ENCODE assay signal across 1 cellular context in genomic region chr4:182897601-182898478, GRCh38.
A peak's percentile ranks its signal among the peaks of the same experiment; 100 is the strongest.
TF ChIP-seq lines count a peak whose summit lies in the region.

No MANE protein-coding gene starts in this region.

TF ChIP-seq in HepG2, 621 proteins besides CTCF, POLR2A, EP300 and RAD21 (continued from another document and continues in another):
- TF ChIP-seq NCOA5 (CRISPR knock-in tag; IDR thresholded peaks at IDR 0.05) (no peak), RXRB (CRISPR knock-in tag; IDR thresholded peaks at IDR 0.05; ENCODE audit: borderline replicate concordance) (peak; percentile 90), ZBTB7A (CRISPR knock-in tag; IDR thresholded peaks at IDR 0.05) (no peak), CERS6 (CRISPR knock-in tag; IDR thresholded peaks at IDR 0.05) (no peak), SRSF4 (IDR thresholded peaks at IDR 0.05; ENCODE audit: low read depth, low read length, poor library complexity, severe bottlenecking) (no peak), ARID2 (CRISPR knock-in tag; IDR thresholded peaks at IDR 0.05; ENCODE audit: borderline replicate concordance) (peak; percentile 85; the same call in 1 of the 2 replicates), NCOR1 (IDR thresholded peaks at IDR 0.05; ENCODE audit: borderline replicate concordance, low read length) (peak; percentile 91; the same call in 1 of the 2 replicates), ZFP1 (CRISPR knock-in tag; IDR thresholded peaks at IDR 0.05) (no peak; the same call in 1 of the 2 replicates), CREB3 (CRISPR knock-in tag; IDR thresholded peaks at IDR 0.05) (no peak), SOX5 (CRISPR knock-in tag; IDR thresholded peaks at IDR 0.05; ENCODE audit: borderline replicate concordance) (peak; percentile 97), NPAS2 (CRISPR knock-in tag; IDR thresholded peaks at IDR 0.05; ENCODE audit: borderline replicate concordance) (no peak), NFYC (CRISPR knock-in tag; IDR thresholded peaks at IDR 0.05) (no peak), NFIB (CRISPR knock-in tag; IDR thresholded peaks at IDR 0.05; ENCODE audit: borderline replicate concordance) (no peak), HOXA3 (CRISPR knock-in tag; IDR thresholded peaks at IDR 0.05) (peak; percentile 88; the same call in 1 of the 2 replicates), FLYWCH1 (CRISPR knock-in tag; IDR thresholded peaks at IDR 0.05) (no peak; the same call in 1 of the 2 replicates), U2AF2 (IDR thresholded peaks at IDR 0.05; ENCODE audit: low read depth, low read length) (no peak), NRL (CRISPR knock-in tag; IDR thresholded peaks at IDR 0.05; ENCODE audit: borderline replicate concordance) (peak; percentile 77; the same call in 1 of the 2 replicates), MAZ (IDR thresholded peaks at IDR 0.05; ENCODE audit: borderline replicate concordance, low read depth, low read length) (no peak), MAZ (CRISPR knock-in tag; IDR thresholded peaks at IDR 0.05; ENCODE audit: low read depth) (peak; percentile 72; the same call in 1 of the 2 replicates), TFAP4 (IDR thresholded peaks at IDR 0.05; ENCODE audit: borderline replicate concordance, low read depth) (peak; percentile 58; the same call in 1 of the 2 replicates), BHLHE40 (IDR thresholded peaks at IDR 0.05; ENCODE audit: low read length) (peak; percentile 94), FOXP1 (IDR thresholded peaks at IDR 0.05) (no peak), FOXP1 (CRISPR knock-in tag; IDR thresholded peaks at IDR 0.05) (peak; percentile 78), ONECUT2 (CRISPR knock-in tag; IDR thresholded peaks at IDR 0.05) (no peak), SATB2 (CRISPR knock-in tag; IDR thresholded peaks at IDR 0.05) (no peak), DNMT3B (CRISPR knock-in tag; conservative IDR thresholded peaks at IDR 0.05) (peak; percentile 91; the same call in 1 of the 2 replicates), ZFP36L2 (CRISPR knock-in tag; IDR thresholded peaks at IDR 0.05) (0 out of 2 replicates have a peak, but pooled peaks have one; percentile 24), ZBTB2 (CRISPR knock-in tag; IDR thresholded peaks at IDR 0.05; ENCODE audit: low read depth) (peak; percentile 74; the same call in 1 of the 2 replicates), ZNF281 (CRISPR knock-in tag; IDR thresholded peaks at IDR 0.05; ENCODE audit: borderline replicate concordance) (peak; percentile 72; the same call in 1 of the 2 replicates), ZNF567 (CRISPR knock-in tag; IDR thresholded peaks at IDR 0.05; ENCODE audit: borderline replicate concordance) (no peak), ZNF468 (CRISPR knock-in tag; IDR thresholded peaks at IDR 0.05) (no peak), BRD4 (CRISPR knock-in tag; IDR thresholded peaks at IDR 0.05) (peak; percentile 93), SMAD1 (CRISPR knock-in tag; IDR thresholded peaks at IDR 0.05; ENCODE audit: borderline replicate concordance, low read depth) (no peak), ZNF543 (CRISPR knock-in tag; IDR thresholded peaks at IDR 0.05) (peak; percentile 80), ZNF274 (CRISPR knock-in tag; IDR thresholded peaks at IDR 0.05) (peak; percentile 72), HES4 (CRISPR knock-in tag; IDR thresholded peaks at IDR 0.05; ENCODE audit: borderline replicate concordance) (peak; percentile 83; the same call in 1 of the 2 replicates), REXO4 (CRISPR knock-in tag; IDR thresholded peaks at IDR 0.05; ENCODE audit: borderline replicate concordance) (no peak), ZMAT3 (CRISPR knock-in tag; conservative IDR thresholded peaks at IDR 0.05) (peak; percentile 92), TBX2 (CRISPR knock-in tag; IDR thresholded peaks at IDR 0.05; ENCODE audit: borderline replicate concordance) (peak; percentile 98), ELF1 (CRISPR knock-in tag; IDR thresholded peaks at IDR 0.05) (peak; percentile 61), GZF1 (CRISPR knock-in tag; IDR thresholded peaks at IDR 0.05) (no peak), RCOR2 (CRISPR knock-in tag; IDR thresholded peaks at IDR 0.05) (peak; percentile 96), REST (IDR thresholded peaks at IDR 0.05; ENCODE audit: borderline replicate concordance in 1 of 2, low read depth in 1 of 2, low read length in 2 of 2) (peak in 1 of 2 experiments; percentile 28; a peak in 1 of 4 replicates)
- TF ChIP-seq, protein P1, sequence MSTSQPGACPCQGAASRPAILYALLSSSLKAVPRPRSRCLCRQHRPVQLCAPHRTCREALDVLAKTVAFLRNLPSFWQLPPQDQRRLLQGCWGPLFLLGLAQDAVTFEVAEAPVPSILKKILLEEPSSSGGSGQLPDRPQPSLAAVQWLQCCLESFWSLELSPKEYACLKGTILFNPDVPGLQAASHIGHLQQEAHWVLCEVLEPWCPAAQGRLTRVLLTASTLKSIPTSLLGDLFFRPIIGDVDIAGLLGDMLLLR (CRISPR knock-in tag; IDR thresholded peaks at IDR 0.05): 0 out of 2 replicates have a peak, but pooled peaks have one; percentile 69
- TF ChIP-seq, protein P2, sequence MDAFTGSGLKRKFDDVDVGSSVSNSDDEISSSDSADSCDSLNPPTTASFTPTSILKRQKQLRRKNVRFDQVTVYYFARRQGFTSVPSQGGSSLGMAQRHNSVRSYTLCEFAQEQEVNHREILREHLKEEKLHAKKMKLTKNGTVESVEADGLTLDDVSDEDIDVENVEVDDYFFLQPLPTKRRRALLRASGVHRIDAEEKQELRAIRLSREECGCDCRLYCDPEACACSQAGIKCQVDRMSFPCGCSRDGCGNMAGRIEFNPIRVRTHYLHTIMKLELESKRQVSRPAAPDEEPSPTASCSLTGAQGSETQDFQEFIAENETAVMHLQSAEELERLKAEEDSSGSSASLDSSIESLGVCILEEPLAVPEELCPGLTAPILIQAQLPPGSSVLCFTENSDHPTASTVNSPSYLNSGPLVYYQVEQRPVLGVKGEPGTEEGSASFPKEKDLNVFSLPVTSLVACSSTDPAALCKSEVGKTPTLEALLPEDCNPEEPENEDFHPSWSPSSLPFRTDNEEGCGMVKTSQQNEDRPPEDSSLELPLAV (CRISPR knock-in tag; conservative IDR thresholded peaks at IDR 0.05; ENCODE audit: low read depth): no peak
- TF ChIP-seq, protein P3, sequence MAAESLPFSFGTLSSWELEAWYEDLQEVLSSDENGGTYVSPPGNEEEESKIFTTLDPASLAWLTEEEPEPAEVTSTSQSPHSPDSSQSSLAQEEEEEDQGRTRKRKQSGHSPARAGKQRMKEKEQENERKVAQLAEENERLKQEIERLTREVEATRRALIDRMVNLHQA (CRISPR knock-in tag; IDR thresholded peaks at IDR 0.05): no peak
- TF ChIP-seq, protein P4, sequence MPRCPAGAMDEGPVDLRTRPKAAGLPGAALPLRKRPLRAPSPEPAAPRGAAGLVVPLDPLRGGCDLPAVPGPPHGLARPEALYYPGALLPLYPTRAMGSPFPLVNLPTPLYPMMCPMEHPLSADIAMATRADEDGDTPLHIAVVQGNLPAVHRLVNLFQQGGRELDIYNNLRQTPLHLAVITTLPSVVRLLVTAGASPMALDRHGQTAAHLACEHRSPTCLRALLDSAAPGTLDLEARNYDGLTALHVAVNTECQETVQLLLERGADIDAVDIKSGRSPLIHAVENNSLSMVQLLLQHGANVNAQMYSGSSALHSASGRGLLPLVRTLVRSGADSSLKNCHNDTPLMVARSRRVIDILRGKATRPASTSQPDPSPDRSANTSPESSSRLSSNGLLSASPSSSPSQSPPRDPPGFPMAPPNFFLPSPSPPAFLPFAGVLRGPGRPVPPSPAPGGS (CRISPR knock-in tag; IDR thresholded peaks at IDR 0.05): peak; percentile 81; the same call in 1 of the 2 replicates
